Comparison of ENCODE assay signal across 28 cellular contexts in genomic region chr9:7316458-7316795, GRCh38.
A peak's percentile ranks its signal among the peaks of the same experiment; 100 is the strongest.
DNase-seq lines count a peak whose midpoint lies in the region; ATAC-seq, FAIRE-seq and TF ChIP-seq lines count a peak whose summit lies in the region.
"Had no signal": no experiment of that assay in that cellular context is flagged by ENCODE, and none has a peak within 500 bp of the region (broad histone marks: within the 10 kb centered on the region; RNA-seq: fewer than 3 reads in every experiment).

No MANE protein-coding gene starts in this region.

- H3K23me2 ChIP-seq in H9 (ENCODE audit: insufficient read length, low read depth, low read length, poor library complexity, severe bottlenecking), result no peaks in the 10 kb centered on the region

- H2BK20ac ChIP-seq in H9 (ENCODE audit: low read depth, low read length, poor library complexity, severe bottlenecking), result no peak overlapping the region

- H3K79me1 ChIP-seq in H9 (ENCODE audit: insufficient read depth, low read depth, low read length, poor library complexity, severe bottlenecking), result no peaks in the 10 kb centered on the region

- H3K27me3 Mint-ChIP-seq in H9 (ENCODE audit: low read depth), result no peaks in the 10 kb centered on the region
- no peaks in the 10 kb centered on the region for H3K27me3 Mint-ChIP-seq in astrocyte (ENCODE audit: low read depth, unreplicated experiment)

- H3K56ac ChIP-seq in H9 (ENCODE audit: insufficient read length, low read depth, low read length), result no peak overlapping the region

- no peaks in the 10 kb centered on the region for H3K4me1 ChIP-seq in H9 (ENCODE audit: insufficient read depth, low read length)
- H3K4me1 ChIP-seq in astrocyte (ENCODE audit: insufficient read depth, low read length), result no peaks in the 10 kb centered on the region
- H3K4me1 ChIP-seq in skeletal muscle tissue (ENCODE audit: control insufficient read depth in 3 of 3, insufficient read depth in 3 of 3, low read length in 3 of 3), result peaks cover 12 to 18% (median 16%) of the 10 kb centered on the region in 3 donors
- H3K4me1 ChIP-seq: colonic mucosa, left lung had no signal

- H3K4me2 ChIP-seq in H9 (ENCODE audit: insufficient read depth, insufficient read length, low read length), result no peak overlapping the region
- H3K4me2 ChIP-seq in astrocyte (ENCODE audit: low read length), result no peak overlapping the region
- H3K4me2 ChIP-seq: KMS-11, PC-9 had no signal

- H3K4me3 ChIP-seq in astrocyte (ENCODE audit: insufficient read depth, low read depth, low read length) (no peak overlapping the region), skeletal muscle tissue (ENCODE audit: low read length in 3 of 3) (no peak overlapping the region)
- H3K4me3 ChIP-seq: colonic mucosa, left lung, PC-9 had no signal

- H4K91ac ChIP-seq in H9 (ENCODE audit: insufficient read length, low read depth, low read length), result no peak overlapping the region

- H2BK5ac ChIP-seq in H9 (ENCODE audit: insufficient read length, low read length), result no peak overlapping the region

- H2AK5ac ChIP-seq in H9 (ENCODE audit: insufficient read length, low read length), result no peak overlapping the region

- ATAC-seq in activated CD4-positive, CD25-positive, alpha-beta regulatory T cell treated with anti-CD3 and anti-CD28 coated beads, Interleukin-2, amount 50 U/mL, for 24 hours, result no peak
- ATAC-seq: activated CD8-positive, alpha-beta T cell treated with anti-CD3 and anti-CD28 coated beads, Interleukin-2, amount 10 ng/mL, durations not matched to agents 7 days and 5 days; activated T-helper 17 cell treated with anti-CD3 and anti-CD28 coated beads, Interleukin-2, amount 50 U/mL, for 72 hours; naive thymus-derived CD8-positive, alpha-beta T cell; stimulated activated naive CD8-positive, alpha-beta T cell treated with anti-CD3 and anti-CD28 coated beads, Interleukin-15, amount 100 ng/mL, for 72 hours had no signal

- DNase-seq in H9, result no peak
- no peak for DNase-seq in astrocyte (ENCODE audit: low read depth)
- DNase-seq in myocyte (ENCODE audit: low read depth), result peak; percentile 16
- DNase-seq in activated CD8-positive, alpha-beta memory T cell treated with anti-CD3 and anti-CD28 coated beads, Interleukin-2, amount 50 U/mL, for 4 hours, result no peak
- DNase-seq in NCI-H2107 treated with DMSO at 0.1 percent for 48 hours (lab: John Stamatoyannopoulos, UW; ENCODE audit: unreplicated experiment), result no peak
- DNase-seq: activated CD8-positive, alpha-beta T cell treated with anti-CD3 and anti-CD28 coated beads, Interleukin-2, amount 10 ng/mL, durations not matched to agents 7 days and 5 days; amygdala; colonic mucosa; effector memory CD4-positive, alpha-beta T cell; EL; left lung; midbrain; naive thymus-derived CD8-positive, alpha-beta T cell; NCI-H1417 treated with DMSO at 0.1 percent for 48 hours; NCI-H2227 treated with DMSO at 0.1 percent for 48 hours; PC-9; stimulated activated CD4-positive, alpha-beta T cell treated with anti-CD3 and anti-CD28 coated beads, Interleukin-2, amount 100 ng/mL, for 24 hours; stimulated activated CD8-positive, alpha-beta memory T cell treated with anti-CD3 and anti-CD28 coated beads, Interleukin-4, amount 100 ng/mL, for 48 hours; stimulated activated naive CD8-positive, alpha-beta T cell treated with anti-CD3 and anti-CD28 coated beads, Interleukin-15, amount 100 ng/mL, for 72 hours; T-helper 2 cell had no signal

- H3K27ac Mint-ChIP-seq in H9 (peak overlapping the region in 1 of 3 experiments; percentile 68; a peak in 6 of 7 replicates), astrocyte (ENCODE audit: unreplicated experiment) (peak overlapping the region; percentile 90)
- H3K27ac Mint-ChIP-seq: activated CD8-positive, alpha-beta T cell treated with anti-CD3 and anti-CD28 coated beads, Interleukin-2, amount 10 ng/mL, durations not matched to agents 7 days and 5 days; activated naive CD4-positive, alpha-beta T cell treated with anti-CD3 and anti-CD28 coated beads, Interleukin-2, amount 50 U/mL, for 24 hours; activated T-helper 17 cell treated with anti-CD3 and anti-CD28 coated beads, Interleukin-2, amount 50 U/mL, for 72 hours; naive thymus-derived CD8-positive, alpha-beta T cell; stimulated activated naive CD8-positive, alpha-beta T cell treated with anti-CD3 and anti-CD28 coated beads, Interleukin-15, amount 100 ng/mL, for 72 hours had no signal

- H3K9me3 ChIP-seq in H9 (ENCODE audit: control insufficient read depth, low read depth, low read length) (no peaks in the 10 kb centered on the region), astrocyte (ENCODE audit: insufficient read depth, low read depth, low read length) (peaks cover 4% of the 10 kb centered on the region), skeletal muscle tissue (ENCODE audit: control insufficient read depth in 3 of 3, low read length in 3 of 3) (peaks cover 0 to 4% (median 4%) of the 10 kb centered on the region in 3 donors)
- H3K9me3 ChIP-seq: colonic mucosa had no signal

- H2BK120ac ChIP-seq in H9 (ENCODE audit: low read depth, low read length, poor library complexity, severe bottlenecking), result no peak overlapping the region

- no peaks in the 10 kb centered on the region for H4K20me1 ChIP-seq in H9 (ENCODE audit: control insufficient read depth, insufficient read depth, insufficient read length)
- no peaks in the 10 kb centered on the region for H4K20me1 ChIP-seq in astrocyte (ENCODE audit: insufficient read depth, low read length)

- no peak overlapping the region for H2BK15ac ChIP-seq in H9 (ENCODE audit: low read depth, low read length)

- no peak overlapping the region for H3T11ph ChIP-seq in H9 (ENCODE audit: low read length)

- H3K4ac ChIP-seq in H9 (ENCODE audit: low read depth, low read length), result no peak overlapping the region

- H3K79me2 ChIP-seq in H9 (ENCODE audit: insufficient read depth, low read length), result no peaks in the 10 kb centered on the region
- no peaks in the 10 kb centered on the region for H3K79me2 ChIP-seq in astrocyte (ENCODE audit: insufficient read depth, low read length)

- H3K9ac ChIP-seq in H9 (ENCODE audit: extremely low read depth, insufficient read length, low read length) (no peak overlapping the region), astrocyte (ENCODE audit: low read length) (no peak overlapping the region), skeletal muscle tissue (ENCODE audit: low read depth in 1 of 3, low read length in 3 of 3) (no peak overlapping the region)
- H3K9ac ChIP-seq: KMS-11 had no signal

- TF ChIP-seq CTCF in H9 (conservative IDR thresholded peaks at IDR 0.05), result no peak
- no peak for TF ChIP-seq CTCF in astrocyte (IDR thresholded peaks at IDR 0.05; ENCODE audit: insufficient read depth, low read depth, low read length)

- no peak overlapping the region for H2BK12ac ChIP-seq in H9 (ENCODE audit: insufficient read length, low read depth, low read length)

- H3K27ac ChIP-seq in H9 (ENCODE audit: insufficient read length, low read depth, low read length) (no peak overlapping the region), astrocyte (ENCODE audit: low read depth, low read length) (no peak overlapping the region), skeletal muscle tissue (ENCODE audit: low read depth, low read length) (peak overlapping the region; percentile 66)
- H3K27ac ChIP-seq: colonic mucosa, HL-60, KMS-11, PC-9 had no signal

- H4K5ac ChIP-seq in H9 (ENCODE audit: insufficient read length, low read depth, low read length), result no peak overlapping the region

- H3K4me3 Mint-ChIP-seq in H9, result no peak overlapping the region
- H3K4me3 Mint-ChIP-seq in astrocyte (ENCODE audit: unreplicated experiment), result no peak overlapping the region
- H3K4me3 Mint-ChIP-seq: activated CD8-positive, alpha-beta T cell treated with anti-CD3 and anti-CD28 coated beads, Interleukin-2, amount 10 ng/mL, durations not matched to agents 7 days and 5 days; activated naive CD4-positive, alpha-beta T cell treated with anti-CD3 and anti-CD28 coated beads, Interleukin-2, amount 50 U/mL, for 24 hours; activated T-helper 17 cell treated with anti-CD3 and anti-CD28 coated beads, Interleukin-2, amount 50 U/mL, for 72 hours; naive thymus-derived CD8-positive, alpha-beta T cell; stimulated activated naive CD8-positive, alpha-beta T cell treated with anti-CD3 and anti-CD28 coated beads, Interleukin-15, amount 100 ng/mL, for 72 hours had no signal

- H2AFZ ChIP-seq in H9 (ENCODE audit: low read length) (peak overlapping the region; percentile 27), astrocyte (ENCODE audit: low read depth, low read length) (no peak overlapping the region)
- H2AFZ ChIP-seq: PC-9 had no signal

- peaks cover 20% of the 10 kb centered on the region in 2 experiments for H3K9me3 Mint-ChIP-seq in H9
- peaks cover 20% of the 10 kb centered on the region for H3K9me3 Mint-ChIP-seq in astrocyte (ENCODE audit: unreplicated experiment)

- H3K4me1 Mint-ChIP-seq in H9 (peaks cover 17 to 21% of the 10 kb centered on the region in 2 experiments), astrocyte (ENCODE audit: low read depth, unreplicated experiment) (peaks cover 43% of the 10 kb centered on the region)
- H3K4me1 Mint-ChIP-seq: activated naive CD4-positive, alpha-beta T cell treated with anti-CD3 and anti-CD28 coated beads, Interleukin-2, amount 50 U/mL, for 24 hours; activated T-helper 17 cell treated with anti-CD3 and anti-CD28 coated beads, Interleukin-2, amount 50 U/mL, for 72 hours; naive thymus-derived CD8-positive, alpha-beta T cell; stimulated activated naive CD8-positive, alpha-beta T cell treated with anti-CD3 and anti-CD28 coated beads, Interleukin-15, amount 100 ng/mL, for 72 hours had no signal

- no peak for FAIRE-seq in astrocyte (lab: Jason Lieb, UNC)
- FAIRE-seq: bronchial epithelial cell, H54 had no signal

- no peak overlapping the region for H4K8ac ChIP-seq in H9 (replicated peaks; ENCODE audit: insufficient read length, low read depth, low read length)

- H3K36me3 ChIP-seq in astrocyte (ENCODE audit: insufficient read depth, low read length) (no peaks in the 10 kb centered on the region), skeletal muscle tissue (ENCODE audit: control insufficient read depth in 3 of 3, insufficient read depth in 3 of 3, low read length in 3 of 3) (no peaks in the 10 kb centered on the region)
- H3K36me3 ChIP-seq: colonic mucosa, left lung had no signal

- H3K23ac ChIP-seq in H9 (ENCODE audit: insufficient read length, low read depth, low read length), result no peak overlapping the region

- H3K27me3 ChIP-seq in H9 (ENCODE audit: insufficient read depth, low read length), result no peaks in the 10 kb centered on the region
- no peaks in the 10 kb centered on the region for H3K27me3 ChIP-seq in astrocyte (ENCODE audit: insufficient read depth, low read length)
- no peaks in the 10 kb centered on the region for H3K27me3 ChIP-seq in skeletal muscle tissue (ENCODE audit: control insufficient read depth in 3 of 3, insufficient read depth in 3 of 3, low read length in 3 of 3)
- H3K27me3 ChIP-seq: colonic mucosa, left lung had no signal

- no peak overlapping the region for H3K14ac ChIP-seq in H9 (ENCODE audit: insufficient read depth, low read length)

- H3K36me3 Mint-ChIP-seq in H9 (ENCODE audit: insufficient read depth in 1 of 3, low read depth in 3 of 3) (peaks cover 6 to 17% (median 11%) of the 10 kb centered on the region in 3 experiments; a peak in 6 of 7 replicates), astrocyte (ENCODE audit: low read depth, unreplicated experiment) (peaks cover 2% of the 10 kb centered on the region)

- no peak overlapping the region for H3K18ac ChIP-seq in H9 (ENCODE audit: insufficient read length, low read depth, low read length)

- no CpG with 5 or more reads among the region's 1 CpG for WGBS in H9 (ENCODE audit: extremely low coverage, insufficient read length, low lambda C conversion rate)
